ENCODE assay signal across 9 cellular contexts in genomic region chr17:33234930-33235685, GRCh38. TPM values are rescaled to one million over a fixed set of nuclear protein-coding genes. Genes with fewer than 3 reads are reported as not detected.
A peak's percentile ranks its signal among the peaks of the same experiment; 100 is the strongest.
DNase-seq lines count a peak whose midpoint lies in the region; ATAC-seq and TF ChIP-seq lines count a peak whose summit lies in the region.
"Had no signal": no experiment of that assay in that cellular context is flagged by ENCODE, and none has a peak within 500 bp of the region (broad histone marks: within the 10 kb centered on the region; RNA-seq: fewer than 3 reads in every experiment).

No MANE protein-coding gene starts in this region.

- H3K9me3 ChIP-seq in CD8-positive, alpha-beta T cell (ENCODE audit: low read length): no peaks in the 10 kb centered on the region
- H3K9me3 ChIP-seq in fibroblast of lung (ENCODE audit: control insufficient read depth, insufficient read depth, low read depth, low read length): no peaks in the 10 kb centered on the region

- intact Hi-C loops in CD8-positive, alpha-beta T cell (cut with DNase I, micrococcal nuclease): no loop called here

- no peaks in the 10 kb centered on the region for H3K4me1 ChIP-seq in CD8-positive, alpha-beta T cell (ENCODE audit: insufficient read depth, low read length)
- H3K4me1 ChIP-seq in fibroblast of lung (ENCODE audit: control insufficient read depth, extremely low read depth, insufficient read depth, low read length): peaks cover 5% of the 10 kb centered on the region

- H3K27me3 ChIP-seq in CD8-positive, alpha-beta T cell (ENCODE audit: insufficient read depth, low read length): no peaks in the 10 kb centered on the region
- H3K27me3 ChIP-seq in fibroblast of lung (ENCODE audit: control insufficient read depth, insufficient read depth, low read length): no peaks in the 10 kb centered on the region

- H3K27me3 Mint-ChIP-seq in CD8-positive, alpha-beta T cell (ENCODE audit: low read depth): peaks cover 13% of the 10 kb centered on the region

- no peak overlapping the region for H3K9ac ChIP-seq in fibroblast of lung (ENCODE audit: insufficient read depth, low read length)

- H4K20me1 ChIP-seq in fibroblast of lung (ENCODE audit: control insufficient read depth, extremely low read depth, insufficient read depth, low read length): no peaks in the 10 kb centered on the region

- no peaks in the 10 kb centered on the region for H3K36me3 Mint-ChIP-seq in CD8-positive, alpha-beta T cell

- POLR2A ChIA-PET in CD8-positive, alpha-beta T cell (lab: Charles Lee): no interaction called here

- H3K27ac ChIP-seq in CD8-positive, alpha-beta T cell (ENCODE audit: low read depth, low read length): no peak overlapping the region
- no peak overlapping the region for H3K27ac ChIP-seq in fibroblast of lung (ENCODE audit: insufficient read depth, low read length)

- peak; percentile 31 for ATAC-seq in CD8-positive, alpha-beta T cell
- no peak for ATAC-seq in GM21576 (IDR thresholded peaks at IDR 0.05; ENCODE audit: unreplicated experiment)

- H3K9me3 Mint-ChIP-seq in CD8-positive, alpha-beta T cell: no peaks in the 10 kb centered on the region

- no peaks in the 10 kb centered on the region for H3K36me3 ChIP-seq in CD8-positive, alpha-beta T cell (ENCODE audit: insufficient read depth, low read length)
- H3K36me3 ChIP-seq in fibroblast of lung (ENCODE audit: control insufficient read depth, insufficient read depth, low read length): no peaks in the 10 kb centered on the region

- no peak overlapping the region for H2AFZ ChIP-seq in fibroblast of lung (ENCODE audit: low read length)

- no peak overlapping the region for H3K4me2 ChIP-seq in fibroblast of lung (ENCODE audit: extremely low read depth, insufficient read depth, low read length)

- no peak overlapping the region for H3K27ac Mint-ChIP-seq in CD8-positive, alpha-beta T cell

- H3K4me3 Mint-ChIP-seq in CD8-positive, alpha-beta T cell: no peak overlapping the region

- CTCF ChIA-PET in CD8-positive, alpha-beta T cell (lab: Charles Lee): no interaction called here

- H3K79me2 ChIP-seq in fibroblast of lung (ENCODE audit: control insufficient read depth, insufficient read depth, low read length): no peaks in the 10 kb centered on the region

- H3K4me3 ChIP-seq in CD8-positive, alpha-beta T cell (ENCODE audit: low read depth, low read length): no peak overlapping the region
- no peak overlapping the region for H3K4me3 ChIP-seq in fibroblast of lung (replicated peaks in 1 of 4; ENCODE audit: control extremely low read depth in 1 of 4, insufficient read depth in 1 of 4, low read depth in 3 of 4, low read length in 4 of 4)

- no peaks in the 10 kb centered on the region for H3K4me1 Mint-ChIP-seq in CD8-positive, alpha-beta T cell (ENCODE audit: low read depth)

- DNase-seq in CD8-positive, alpha-beta T cell: peak in 1 of 7 experiments; percentile 27
- peak; percentile 96 for DNase-seq in NCI-H226
- DNase-seq in fibroblast of lung (ENCODE audit: low read depth in 2 of 2): peak; percentile 95 to 97
- DNase-seq in pons (ENCODE audit: low spot score): peak; percentile 7
- DNase-seq in NCI-H2171 treated with DMSO at 0.1 percent for 48 hours (lab: John Stamatoyannopoulos, UW): no peak
- no peak for DNase-seq in NCI-H1436 treated with DMSO at 0.1 percent for 48 hours (lab: John Stamatoyannopoulos, UW)
- DNase-seq in NCI-H2196 treated with DMSO at 0.1 percent for 48 hours (lab: John Stamatoyannopoulos, UW; ENCODE audit: unreplicated experiment): no peak
- DNase-seq: NCI-H1417 had no signal

- no peak for TF ChIP-seq CTCF in CD8-positive, alpha-beta T cell (IDR thresholded peaks at IDR 0.05)
- no peak for TF ChIP-seq CTCF in fibroblast of lung (conservative IDR thresholded peaks at IDR 0.05 in 1 of 2, IDR thresholded peaks at IDR 0.05 in 1 of 2; ENCODE audit: low read depth in 1 of 2, low read length in 2 of 2)

RNA-seq across cellular contexts. Expression of gene ASIC2, which starts 58.0 kb away (rescaled TPM):
- not detected for total RNA-seq in CD8-positive, alpha-beta T cell
- total RNA-seq in fibroblast of lung: 0.50 and 0.51 TPM in 2 replicates
- 0.08 and 0.16 TPM in 2 replicates for polyA plus RNA-seq in fibroblast of lung
- polyA plus RNA-seq in fibroblast of lung (2012): 0.09 and 0.20 TPM in 2 replicates
- not detected in 2 replicates for polyA minus RNA-seq in fibroblast of lung (ENCODE audit: low replicate concordance)

Comparison
In these comparisons a context has a peak if more than half of its experiments do, and no peak if none do; other contexts are left out.
1. DNase-seq: peak in NCI-H226 (single experiment), fibroblast of lung (2 of 2) and pons (single experiment); none in NCI-H2171 treated with DMSO at 0.1 percent for 48 hours (single experiment), NCI-H1436 treated with DMSO at 0.1 percent for 48 hours (single experiment) and NCI-H2196 treated with DMSO at 0.1 percent for 48 hours (single experiment).